ENCODE assay signal across 6 cellular contexts in genomic region chr5:72996632-72997031, GRCh38.
"Had no signal": no experiment of that assay in that cellular context is flagged by ENCODE, and none has a peak within 500 bp of the region (broad histone marks: within the 10 kb centered on the region; RNA-seq: fewer than 3 reads in every experiment).

No MANE protein-coding gene starts in this region.

- FAIRE-seq: HTR-8/SVneo had no signal

- H3K4me3 Mint-ChIP-seq: H9, IgD-negative memory B cell had no signal

- H3K4me1 Mint-ChIP-seq: H9 had no signal

- DNase-seq: GOT3, H9, HCEC 1CT, KG1 had no signal
